Comparison of ENCODE assay signal across 8 cellular contexts in genomic region chr6:29887819-29888581, GRCh38. TPM values are rescaled to one million over a fixed set of nuclear protein-coding genes. Genes with fewer than 3 reads are reported as not detected.
DNase-seq lines count a peak whose midpoint lies in the region; ATAC-seq and TF ChIP-seq lines count a peak whose summit lies in the region.

No MANE protein-coding gene starts in this region.

- peak overlapping the region; percentile 77 for H3K4me3 Mint-ChIP-seq in activated T-cell treated with anti-CD3 and anti-CD28 coated beads, Interleukin-2, amount 50 U/mL, for 24 hours
- peak overlapping the region in 7 of 8 donors; percentile 85 to 96 (median 93) for H3K4me3 Mint-ChIP-seq in naive B cell
- peak overlapping the region; percentile 96 for H3K4me3 Mint-ChIP-seq in stimulated activated memory B cell treated with anti-CD40 and anti-IgM and Interleukin-4, amounts not matched to agents 10 μg/mL and 1 μg/mL and 100 μg/mL, for 72 hours

- peaks cover 2% of the 10 kb centered on the region for H3K36me3 Mint-ChIP-seq in activated T-cell treated with anti-CD3 and anti-CD28 coated beads, Interleukin-2, amount 50 U/mL, for 24 hours (ENCODE audit: low read depth)
- H3K36me3 Mint-ChIP-seq in naive B cell: peaks cover 0 to 12% of the 10 kb centered on the region in 2 donors
- H3K36me3 Mint-ChIP-seq in stimulated activated memory B cell treated with anti-CD40 and anti-IgM and Interleukin-4, amounts not matched to agents 10 μg/mL and 1 μg/mL and 100 μg/mL, for 72 hours: peaks cover 54% of the 10 kb centered on the region

- peak overlapping the region in 3 of 4 donors; percentile 82 to 93 (median 85) for H3K27ac ChIP-seq in esophagus squamous epithelium

- ATAC-seq in naive B cell (ENCODE audit: low read depth in 2 of 2): peak; percentile 76 to 83
- ATAC-seq in stimulated activated memory B cell treated with anti-CD40 and anti-IgM and Interleukin-4, amounts not matched to agents 10 μg/mL and 1 μg/mL and 100 μg/mL, for 72 hours: peak; percentile 93

- intact Hi-C loops in esophagus squamous epithelium (cut with DNase I): no loop called here

- CTCF ChIA-PET in HEK293T (lab: Yijun Ruan, JAX): interaction anchor here (0.5 kb wide), 1 partner anchor 180 kb away, joined by 3 read pairs; no protein-coding TSS in a partner anchor

- peak in 1 of 4 donors; percentile 58 for TF ChIP-seq POLR2A in esophagus squamous epithelium (IDR thresholded peaks at IDR 0.05)

- H3K4me1 Mint-ChIP-seq in activated T-cell treated with anti-CD3 and anti-CD28 coated beads, Interleukin-2, amount 50 U/mL, for 24 hours (ENCODE audit: low read depth): peaks cover 9% of the 10 kb centered on the region
- H3K4me1 Mint-ChIP-seq in naive B cell: peaks cover 16 to 60% (median 49%) of the 10 kb centered on the region in 3 donors
- H3K4me1 Mint-ChIP-seq in stimulated activated memory B cell treated with anti-CD40 and anti-IgM and Interleukin-4, amounts not matched to agents 10 μg/mL and 1 μg/mL and 100 μg/mL, for 72 hours: peaks cover 42% of the 10 kb centered on the region

- POLR2A ChIA-PET in HEK293T (lab: Yijun Ruan, JAX): no interaction called here

- DNase-seq in GM12864 (ENCODE audit: low read depth): peak; percentile 21
- DNase-seq in H7: peak; percentile 87
- peak; percentile 72 for DNase-seq in NCI-H2196 (lab: John Stamatoyannopoulos, UW; ENCODE audit: unreplicated experiment)
- peak; percentile 76 for DNase-seq in activated T-cell treated with anti-CD3 and anti-CD28 coated beads, Interleukin-2, amount 50 U/mL, for 24 hours
- DNase-seq in esophagus squamous epithelium (lab: John Stamatoyannopoulos, UW): no peak
- DNase-seq in naive B cell: peak; percentile 87
- no peak for DNase-seq in HEK293T (ENCODE audit: extremely low spot score)

- TF ChIP-seq CTCF in GM12864 (IDR thresholded peaks at IDR 0.05; ENCODE audit: low read depth, low read length, missing control alignments): no peak
- no peak for TF ChIP-seq CTCF in esophagus squamous epithelium (IDR thresholded peaks at IDR 0.05)

- H3K27me3 ChIP-seq in H7 (ENCODE audit: control insufficient read depth, insufficient read depth, low read length) (peaks cover 39% of the 10 kb centered on the region), esophagus squamous epithelium (no peaks in the 10 kb centered on the region)

- H3K36me3 ChIP-seq in H7 (replicated peaks; ENCODE audit: control insufficient read depth, insufficient read depth, low read length) (no peaks in the 10 kb centered on the region), esophagus squamous epithelium (no peaks in the 10 kb centered on the region)

- H3K9me3 ChIP-seq in esophagus squamous epithelium: no peaks in the 10 kb centered on the region

- peak overlapping the region; percentile 73 for H3K27ac Mint-ChIP-seq in activated T-cell treated with anti-CD3 and anti-CD28 coated beads, Interleukin-2, amount 50 U/mL, for 24 hours
- H3K27ac Mint-ChIP-seq in naive B cell: peak overlapping the region; percentile 94 to 99 (median 98)
- peak overlapping the region; percentile 98 for H3K27ac Mint-ChIP-seq in stimulated activated memory B cell treated with anti-CD40 and anti-IgM and Interleukin-4, amounts not matched to agents 10 μg/mL and 1 μg/mL and 100 μg/mL, for 72 hours

- H3K4me3 ChIP-seq in GM12864 (ENCODE audit: low read depth, low read length): peak overlapping the region; percentile 70
- peak overlapping the region; percentile 55 for H3K4me3 ChIP-seq in H7 (ENCODE audit: insufficient read depth, low read depth, low read length)
- H3K4me3 ChIP-seq in esophagus squamous epithelium: peak overlapping the region in 3 of 4 donors; percentile 54 to 72 (median 55)

- H3K27me3 Mint-ChIP-seq in activated T-cell treated with anti-CD3 and anti-CD28 coated beads, Interleukin-2, amount 50 U/mL, for 24 hours: no peaks in the 10 kb centered on the region
- H3K27me3 Mint-ChIP-seq in naive B cell: no peaks in the 10 kb centered on the region
- no peaks in the 10 kb centered on the region for H3K27me3 Mint-ChIP-seq in stimulated activated memory B cell treated with anti-CD40 and anti-IgM and Interleukin-4, amounts not matched to agents 10 μg/mL and 1 μg/mL and 100 μg/mL, for 72 hours

- H3K4me1 ChIP-seq in esophagus squamous epithelium: peaks cover 0 to 5% (median 5%) of the 10 kb centered on the region in 3 donors

- no peaks in the 10 kb centered on the region for H3K9me3 Mint-ChIP-seq in activated T-cell treated with anti-CD3 and anti-CD28 coated beads, Interleukin-2, amount 50 U/mL, for 24 hours
- H3K9me3 Mint-ChIP-seq in naive B cell: peaks cover 0 to 6% (median 0%) of the 10 kb centered on the region in 7 donors
- H3K9me3 Mint-ChIP-seq in stimulated activated memory B cell treated with anti-CD40 and anti-IgM and Interleukin-4, amounts not matched to agents 10 μg/mL and 1 μg/mL and 100 μg/mL, for 72 hours: no peaks in the 10 kb centered on the region

- WGBS in esophagus squamous epithelium, 2 donors: no CpG with 5 or more reads among the region's 81 CpGs

TF ChIP-seq in HEK293T, 16 proteins besides CTCF, POLR2A, EP300 and RAD21:
- TF ChIP-seq CTBP1 (IDR thresholded peaks at IDR 0.05; ENCODE audit: borderline replicate concordance) (no peak), L3MBTL2 (conservative IDR thresholded peaks at IDR 0.05) (no peak), BHLHE40 (IDR thresholded peaks at IDR 0.05; ENCODE audit: borderline replicate concordance) (no peak), PKNOX1 (IDR thresholded peaks at IDR 0.05) (no peak), LEF1 (IDR thresholded peaks at IDR 0.05; ENCODE audit: borderline replicate concordance) (no peak), TARDBP (IDR thresholded peaks at IDR 0.05) (no peak), ARNT (IDR thresholded peaks at IDR 0.05) (no peak), SUZ12 (IDR thresholded peaks at IDR 0.05) (no peak), FOXK2 (IDR thresholded peaks at IDR 0.05) (no peak), ZNF384 (IDR thresholded peaks at IDR 0.05) (no peak), FOXA1 (IDR thresholded peaks at IDR 0.05) (no peak), ELF4 (IDR thresholded peaks at IDR 0.05) (no peak), HDGF (IDR thresholded peaks at IDR 0.05; ENCODE audit: borderline replicate concordance) (no peak), NFRKB (IDR thresholded peaks at IDR 0.05) (no peak), SP1 (IDR thresholded peaks at IDR 0.05) (no peak), FOXM1 (IDR thresholded peaks at IDR 0.05; ENCODE audit: borderline replicate concordance) (no peak)

RNA-seq across cellular contexts. Expression of gene HLA-A, which starts 54.3 kb away (rescaled TPM):
- 55.5 and 73.8 TPM in 2 replicates for total RNA-seq in H7 (2014; rRNA removed; shearing (Covaris generic))
- 1,000 to 10,000 TPM in 1 of 4 donors, 100 to 1,000 TPM in 3; 182 to 1,095 (median 304) TPM for total RNA-seq in esophagus squamous epithelium
- polyA plus RNA-seq in naive B cell (ENCODE audit: low read depth in 6 of 6): 1,000 to 10,000 TPM; 1,115 to 2,161 (median 1,804) TPM

Comparison
In these comparisons a context has a peak if more than half of its experiments do, and no peak if none do; other contexts are left out.
1. DNase-seq: peak in GM12864 (single experiment), H7 (single experiment), NCI-H2196 (single experiment), activated T-cell treated with anti-CD3 and anti-CD28 coated beads, Interleukin-2, amount 50 U/mL, for 24 hours (single experiment) and naive B cell (single experiment); none in esophagus squamous epithelium (single experiment) and HEK293T (single experiment).
2. Peak in every context shown above with its lines, with median percentiles within 50 percentile points of each other: H3K4me3 ChIP-seq, H3K27ac Mint-ChIP-seq and H3K4me3 Mint-ChIP-seq.